8 cellular contexts compared by ENCODE assay signal in the genomic region with DNA sequence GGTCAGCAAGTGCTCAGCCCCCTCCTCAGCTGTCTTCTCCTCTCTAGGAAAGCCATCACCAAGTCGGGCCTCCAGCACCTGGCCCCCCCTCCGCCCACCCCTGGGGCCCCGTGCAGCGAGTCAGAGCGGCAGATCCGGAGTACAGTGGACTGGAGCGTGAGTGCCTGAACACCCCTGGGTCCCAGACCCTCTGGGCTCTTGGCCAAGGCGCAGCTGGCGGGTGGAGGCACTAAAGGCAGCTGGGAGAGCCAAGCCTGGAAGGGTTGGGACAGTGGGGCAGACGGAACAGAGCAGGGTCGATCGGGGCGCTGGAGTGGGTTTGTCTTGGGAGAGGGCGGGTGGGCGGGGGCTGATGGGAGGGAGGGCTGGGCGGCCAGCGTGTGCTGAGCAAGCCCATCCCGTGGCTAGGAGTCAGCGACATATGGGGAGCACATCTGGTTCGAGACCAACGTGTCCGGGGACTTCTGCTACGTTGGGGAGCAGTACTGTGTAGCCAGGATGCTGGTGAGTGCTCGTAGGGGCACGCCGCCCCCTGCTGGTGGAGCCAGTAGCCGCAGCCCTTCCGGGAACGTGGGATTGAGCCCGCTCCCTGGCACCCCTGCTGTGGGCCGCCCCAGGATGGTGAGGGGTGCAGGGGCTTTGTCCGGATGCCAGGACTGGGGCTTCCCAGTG. TPM values are rescaled to one million over a fixed set of nuclear protein-coding genes. Genes with fewer than 3 reads are reported as not detected.
DNase-seq lines count a peak whose midpoint lies in the region; ATAC-seq, FAIRE-seq and TF ChIP-seq lines count a peak whose summit lies in the region.

No MANE protein-coding gene starts in this region.

- no peaks in the 10 kb centered on the region for H3K9me3 Mint-ChIP-seq in activated T-cell treated with anti-CD3 and anti-CD28 coated beads, Interleukin-2, amount 50 U/mL, for 4 hours

- H3K9me3 ChIP-seq in pancreas = no peaks in the 10 kb centered on the region

- peaks cover 0 to 11% (median 0%) of the 10 kb centered on the region in 3 donors for H3K4me1 ChIP-seq in pancreas

- intact Hi-C loops in pancreas (cut with DNase I) = no loop called here

- H3K4me1 Mint-ChIP-seq in activated T-cell treated with anti-CD3 and anti-CD28 coated beads, Interleukin-2, amount 50 U/mL, for 4 hours (ENCODE audit: low read depth) = peaks cover 53% of the 10 kb centered on the region

- H3K36me3 ChIP-seq in pancreas = peaks cover 0 to 8% (median 7%) of the 10 kb centered on the region in 3 donors

- H3K27ac ChIP-seq in pancreas = no peak overlapping the region

- H3K36me3 Mint-ChIP-seq in activated T-cell treated with anti-CD3 and anti-CD28 coated beads, Interleukin-2, amount 50 U/mL, for 4 hours (ENCODE audit: insufficient read depth) = peaks cover 13% of the 10 kb centered on the region

- no peaks in the 10 kb centered on the region for H3K27me3 Mint-ChIP-seq in activated T-cell treated with anti-CD3 and anti-CD28 coated beads, Interleukin-2, amount 50 U/mL, for 4 hours (ENCODE audit: low read depth)

- H3K4me3 Mint-ChIP-seq in activated T-cell treated with anti-CD3 and anti-CD28 coated beads, Interleukin-2, amount 50 U/mL, for 4 hours = no peak overlapping the region

- 39 to 44% methylated on average over 32 of the region's 32 CpGs for WGBS in pancreas, 2 donors

- FAIRE-seq in pancreas (lab: Jason Lieb, UNC) = no peak

- DNase-seq in Daoy (ENCODE audit: low read depth) (peak; percentile 69), HCEC 1CT (peak; percentile 49), NCI-H69 (lab: John Stamatoyannopoulos, UW) (peak; percentile 61), fibroblast of pulmonary artery (ENCODE audit: low read depth) (peak; percentile 57), pancreas (peak; percentile 51 to 89 (median 67)), islet precursor cell (no peak)
- DNase-seq in activated T-cell treated with anti-CD3 and anti-CD28 coated beads, Interleukin-2, amount 50 U/mL, for 4 hours = peak; percentile 79

- H3K4me3 ChIP-seq in fibroblast of pulmonary artery (replicated peaks; ENCODE audit: low read depth, low read length) (no peak overlapping the region), pancreas (no peak overlapping the region)

- no peaks in the 10 kb centered on the region for H3K27me3 ChIP-seq in pancreas

- peak; percentile 87 to 88 for ATAC-seq in activated T-cell treated with anti-CD3 and anti-CD28 coated beads, Interleukin-2, amount 50 U/mL, for 4 hours
- ATAC-seq in pancreas = peak; percentile 69 to 85 (median 76)
- no peak for ATAC-seq in GM19455 (IDR thresholded peaks at IDR 0.05; ENCODE audit: unreplicated experiment)

- TF ChIP-seq CTCF in fibroblast of pulmonary artery (IDR thresholded peaks at IDR 0.05; ENCODE audit: low read length, missing control alignments) (peak; percentile 72), pancreas (IDR thresholded peaks at IDR 0.05) (peak; percentile 81 to 91 (median 86))

RNA-seq across cellular contexts. Expression of a gene that starts 14.1 kb away (rescaled TPM):
- total RNA-seq in Daoy (2014; rRNA removed; shearing (Covaris generic)) = 157 and 177 TPM in 2 replicates
- total RNA-seq in activated T-cell treated with anti-CD3 and anti-CD28 coated beads, Interleukin-2, amount 50 U/mL, for 4 hours = 1 to 10 TPM; 2.1 to 3.0 (median 2.9) TPM
- 10 to 100 TPM in 4 of 6 donors, 1 to 10 TPM in 2; 4.3 to 84.4 (median 16.5) TPM for total RNA-seq in pancreas
- 10 to 100 TPM; 23.6 to 66.5 TPM for polyA plus RNA-seq in pancreas

RNA-seq across cellular contexts. Expression of a gene that starts 20.1 kb away (rescaled TPM):
- 27.2 and 41.4 TPM in 2 replicates for total RNA-seq in Daoy (2014; rRNA removed; shearing (Covaris generic))
- 100 to 1,000 TPM; 112 to 122 (median 118) TPM for total RNA-seq in activated T-cell treated with anti-CD3 and anti-CD28 coated beads, Interleukin-2, amount 50 U/mL, for 4 hours
- total RNA-seq in pancreas = 10 to 100 TPM; 34.1 to 46.3 (median 35.0) TPM
- 10 to 100 TPM; 81.1 to 88.8 TPM for polyA plus RNA-seq in pancreas

RNA-seq across cellular contexts. Expression of a gene that starts 24.2 kb away (rescaled TPM):
- total RNA-seq in Daoy (2014; rRNA removed; shearing (Covaris generic)) = not detected in 2 replicates
- under 1 TPM; 0.13 to 0.52 (median 0.25) TPM for total RNA-seq in activated T-cell treated with anti-CD3 and anti-CD28 coated beads, Interleukin-2, amount 50 U/mL, for 4 hours
- under 1 TPM; 0.08 to 0.62 (median 0.20) TPM for total RNA-seq in pancreas
- polyA plus RNA-seq in pancreas = under 1 TPM in 1 of 2 donors, not detected in 1; 0.66 TPM
